10 cellular contexts compared by ENCODE assay signal in genomic region chr2:201344663-201345366, GRCh38.
DNase-seq lines count a peak whose midpoint lies in the region; ATAC-seq and TF ChIP-seq lines count a peak whose summit lies in the region.
"Had no signal": no experiment of that assay in that cellular context is flagged by ENCODE, and none has a peak within 500 bp of the region (broad histone marks: within the 10 kb centered on the region; RNA-seq: fewer than 3 reads in every experiment).

No MANE protein-coding gene starts in this region.

- TF ChIP-seq CTCF in foreskin fibroblast (IDR thresholded peaks at IDR 0.05; ENCODE audit: low read depth, low read length), result no peak

- DNase-seq in erythroblast (lab: John Stamatoyannopoulos, UW), result peak; percentile 28 to 59
- DNase-seq in retina, result no peak
- no peak for DNase-seq in HuH-7.5 (ENCODE audit: low spot score)
- no peak for DNase-seq in foreskin fibroblast
- DNase-seq: NCI-H1105 had no signal

- no peak for TF ChIP-seq POLR2A in erythroblast (IDR thresholded peaks at IDR 0.05; ENCODE audit: low read length)

- peak; percentile 82 for ATAC-seq in GM18502 (IDR thresholded peaks at IDR 0.05; ENCODE audit: poor library complexity, unreplicated experiment)
- peak; percentile 94 for ATAC-seq in GM21619 (IDR thresholded peaks at IDR 0.05; ENCODE audit: unreplicated experiment)
- peak; percentile 87 for ATAC-seq in HG03457 (IDR thresholded peaks at IDR 0.05; ENCODE audit: unreplicated experiment)
- ATAC-seq in HG02970 (IDR thresholded peaks at IDR 0.05; ENCODE audit: low FRiP score, unreplicated experiment), result no peak

- H3K4me3 ChIP-seq in foreskin fibroblast (ENCODE audit: low read depth in 1 of 2, low read length in 2 of 2), result no peak overlapping the region
- H3K4me3 ChIP-seq: thoracic aorta had no signal

Comparison
In these comparisons a context has a peak if more than half of its experiments do, and no peak if none do; other contexts are left out.
1. DNase-seq: peak in erythroblast (2 of 2); none in retina (single experiment), HuH-7.5 (single experiment) and foreskin fibroblast (0 of 2).